Comparison of ENCODE assay signal across 18 cellular contexts in genomic region chr16:87331241-87331801, GRCh38. TPM values are rescaled to one million over a fixed set of nuclear protein-coding genes. Genes with fewer than 3 reads are reported as not detected.
DNase-seq lines count a peak whose midpoint lies in the region; ATAC-seq and TF ChIP-seq lines count a peak whose summit lies in the region.
"Had no signal": no experiment of that assay in that cellular context is flagged by ENCODE, and none has a peak within 500 bp of the region (broad histone marks: within the 10 kb centered on the region; RNA-seq: fewer than 3 reads in every experiment).

No MANE protein-coding gene starts in this region.

- H3K4me3 Mint-ChIP-seq in endodermal cell, result no peak overlapping the region
- H3K4me3 Mint-ChIP-seq: CD4-positive, alpha-beta memory T cell had no signal

- no peak overlapping the region for H3K27ac ChIP-seq in right atrium auricular region
- no peak overlapping the region for H3K27ac ChIP-seq in endodermal cell (ENCODE audit: low read depth, low read length)
- H3K27ac ChIP-seq in neuronal stem cell (replicated peaks; ENCODE audit: low read length), result no peak overlapping the region
- H3K27ac ChIP-seq in breast epithelium, result no peak overlapping the region
- H3K27ac ChIP-seq: BLaER1 had no signal

- no peak overlapping the region for H4K8ac ChIP-seq in neuronal stem cell (ENCODE audit: low read depth, low read length)

- H3K18ac ChIP-seq in neuronal stem cell (ENCODE audit: low read length), result peak overlapping the region; percentile 13

- no peak for ATAC-seq in left ventricle myocardium superior

- intact Hi-C loops in left ventricle myocardium superior (cut with micrococcal nuclease), result no loop called here
- intact Hi-C loops in breast epithelium (cut with DNase I; ENCODE audit: low total_unique reads), result no loop called here

- H3K4me2 ChIP-seq in neuronal stem cell (ENCODE audit: insufficient read depth, low read length, poor library complexity, severe bottlenecking), result no peak overlapping the region
- H3K4me2 ChIP-seq: BLaER1 had no signal

- H3K9me3 Mint-ChIP-seq in endodermal cell, result no peaks in the 10 kb centered on the region
- H3K9me3 Mint-ChIP-seq: CD4-positive, alpha-beta memory T cell had no signal

- no peak overlapping the region for H3K23ac ChIP-seq in neuronal stem cell (ENCODE audit: low read depth, low read length, poor library complexity)

- no peak overlapping the region for H3K9ac ChIP-seq in endodermal cell (ENCODE audit: extremely low read depth, low read length, poor library complexity, severe bottlenecking)
- H3K9ac ChIP-seq in neuronal stem cell (ENCODE audit: low read depth, low read length, poor library complexity), result no peak overlapping the region
- H3K9ac ChIP-seq: BLaER1 had no signal

- H3K9me3 ChIP-seq in right atrium auricular region, result no peaks in the 10 kb centered on the region
- no peaks in the 10 kb centered on the region for H3K9me3 ChIP-seq in endodermal cell (ENCODE audit: control insufficient read depth, low read length)
- H3K9me3 ChIP-seq in neuronal stem cell (replicated peaks in 1 of 2; ENCODE audit: control insufficient read depth in 2 of 2, insufficient read depth in 1 of 2, low read depth in 1 of 2, low read length in 2 of 2), result no peaks in the 10 kb centered on the region
- H3K9me3 ChIP-seq in breast epithelium, result no peaks in the 10 kb centered on the region
- H3K9me3 ChIP-seq: BLaER1 had no signal

- WGBS in endodermal cell (ENCODE audit: insufficient coverage in 1 of 2, insufficient read length in 1 of 2), 2 experiments, result 96 to 97% methylated on average over 31 of the region's 31 CpGs
- whole genome bisulfite sequencing in neuronal stem cell (ENCODE audit: extremely low coverage in 2 of 2, insufficient read length in 2 of 2, insufficient replicate concordance in 1 of 2), 2 donors, result no CpG with 5 or more reads among the region's 31 CpGs

- no peak overlapping the region for H2AK5ac ChIP-seq in neuronal stem cell (ENCODE audit: low read depth, low read length)

- TF ChIP-seq CTCF in right atrium auricular region (IDR thresholded peaks at IDR 0.05) (no peak), endodermal cell (conservative IDR thresholded peaks at IDR 0.05) (no peak), breast epithelium (IDR thresholded peaks at IDR 0.05) (no peak)

- peak overlapping the region; percentile 13 for H2BK5ac ChIP-seq in neuronal stem cell (ENCODE audit: low read length)

- peaks cover 3% of the 10 kb centered on the region for H3K79me1 ChIP-seq in neuronal stem cell (ENCODE audit: low read depth, low read length)

- no peak overlapping the region for H3K4ac ChIP-seq in neuronal stem cell (ENCODE audit: low read length)

- no peak for TF ChIP-seq POLR2A in breast epithelium (IDR thresholded peaks at IDR 0.05)

- no peak overlapping the region for H2BK15ac ChIP-seq in neuronal stem cell (ENCODE audit: low read length)

- peak overlapping the region; percentile 35 for H3K27ac Mint-ChIP-seq in endodermal cell

- peaks cover 0 to 22% of the 10 kb centered on the region in 2 donors for H3K4me1 ChIP-seq in right atrium auricular region
- H3K4me1 ChIP-seq in endodermal cell (ENCODE audit: control insufficient read depth, insufficient read depth, low read length), result no peaks in the 10 kb centered on the region
- H3K4me1 ChIP-seq in neuronal stem cell (ENCODE audit: control insufficient read depth in 2 of 2, insufficient read depth in 1 of 2, low read depth in 1 of 2, low read length in 2 of 2), result no peaks in the 10 kb centered on the region
- no peaks in the 10 kb centered on the region for H3K4me1 ChIP-seq in breast epithelium

- peak overlapping the region; percentile 8 for H4K91ac ChIP-seq in neuronal stem cell (ENCODE audit: low read depth, low read length, poor library complexity)

- peaks cover 30% of the 10 kb centered on the region for H3K36me3 Mint-ChIP-seq in endodermal cell (ENCODE audit: low read depth)

- H3K36me3 ChIP-seq in right atrium auricular region, result peaks cover 67% of the 10 kb centered on the region
- peaks cover 14% of the 10 kb centered on the region for H3K36me3 ChIP-seq in endodermal cell (ENCODE audit: control insufficient read depth, insufficient read depth, low read length)
- H3K36me3 ChIP-seq in neuronal stem cell (replicated peaks in 1 of 2; ENCODE audit: control insufficient read depth in 2 of 2, insufficient read depth in 2 of 2, low read length in 2 of 2), result peaks cover 28 to 61% of the 10 kb centered on the region in 2 donors
- peaks cover 12% of the 10 kb centered on the region for H3K36me3 ChIP-seq in breast epithelium

- H2BK120ac ChIP-seq in neuronal stem cell (ENCODE audit: low read depth, low read length), result no peak overlapping the region

- H2BK12ac ChIP-seq in neuronal stem cell (ENCODE audit: low read length), result no peak overlapping the region

- peak; percentile 26 for DNase-seq in left ventricle myocardium superior
- no peak for DNase-seq in right atrium auricular region (ENCODE audit: low spot score)
- no peak for DNase-seq in endodermal cell
- DNase-seq in neuronal stem cell (ENCODE audit: low spot score), result no peak
- no peak for DNase-seq in mucosa of gallbladder (ENCODE audit: low spot score)
- no peak for DNase-seq in breast epithelium (ENCODE audit: low spot score in 2 of 2)
- DNase-seq in activated naive CD4-positive, alpha-beta T cell treated with Interleukin-2 at 50 U/mL for 16 hours, result no peak
- DNase-seq: Calu3; CD4-positive, alpha-beta memory T cell; EL; KBM-7; NCI-H1105 treated with DMSO at 0.1 percent for 48 hours; NCI-H1694; NCI-H2081 treated with DMSO at 0.1 percent for 48 hours; NCI-H510A; NCI-H774; SHP77 treated with DMSO at 0.1 percent for 48 hours had no signal

- no peak overlapping the region for H3K14ac ChIP-seq in neuronal stem cell (ENCODE audit: low read length)

- no peak overlapping the region for H2AFZ ChIP-seq in neuronal stem cell (ENCODE audit: low read length)

- H3K27me3 ChIP-seq in right atrium auricular region (no peaks in the 10 kb centered on the region), endodermal cell (ENCODE audit: control insufficient read depth, insufficient read depth, low read length, poor library complexity, severe bottlenecking) (no peaks in the 10 kb centered on the region), neuronal stem cell (ENCODE audit: control insufficient read depth in 3 of 3, insufficient read depth in 3 of 3, low read depth in 1 of 3, low read length in 3 of 3) (no peaks in the 10 kb centered on the region), breast epithelium (no peaks in the 10 kb centered on the region)
- H3K27me3 ChIP-seq: BLaER1 had no signal

- H3K4me1 Mint-ChIP-seq in endodermal cell, result no peaks in the 10 kb centered on the region

- no peaks in the 10 kb centered on the region for H3K27me3 Mint-ChIP-seq in endodermal cell (ENCODE audit: insufficient read depth)
- H3K27me3 Mint-ChIP-seq: CD4-positive, alpha-beta memory T cell had no signal

- no peak overlapping the region for H3K4me3 ChIP-seq in right atrium auricular region
- H3K4me3 ChIP-seq in endodermal cell (ENCODE audit: low read length), result no peak overlapping the region
- no peak overlapping the region for H3K4me3 ChIP-seq in neuronal stem cell (ENCODE audit: low read length in 2 of 2)
- H3K4me3 ChIP-seq in breast epithelium, result no peak overlapping the region
- H3K4me3 ChIP-seq: BLaER1 had no signal

RNA-seq across cellular contexts. Expression of gene C16orf95, which starts 14.1 kb away (rescaled TPM):
- total RNA-seq in left ventricle myocardium superior, result 2.6 TPM
- 1 to 10 TPM in 1 of 2 donors, under 1 TPM in 1; 0.59 to 2.4 TPM for total RNA-seq in right atrium auricular region
- total RNA-seq in endodermal cell, result 1 to 10 TPM; 6.4 to 7.8 TPM
- polyA plus RNA-seq in endodermal cell (2013, experiment 1 of 2), result 5.7 TPM
- 6.0 TPM for polyA plus RNA-seq in endodermal cell (2013, experiment 2 of 2)
- polyA plus RNA-seq in neuronal stem cell (2013, experiment 1 of 2), result 4.5 TPM
- polyA plus RNA-seq in neuronal stem cell (2013, experiment 2 of 2), result 4.9 TPM
- total RNA-seq in mucosa of gallbladder, result 2.2 TPM
- total RNA-seq in breast epithelium, result 1 to 10 TPM in 2 of 3 donors, not detected in 1; 2.0 to 3.8 TPM

RNA-seq across cellular contexts. Expression of gene FBXO31, which starts 52.3 kb away (rescaled TPM):
- total RNA-seq in left ventricle myocardium superior (71.7 TPM), right atrium auricular region (10 to 100 TPM; 39.3 to 53.1 TPM), endodermal cell (10 to 100 TPM; 18.6 to 22.1 TPM), mucosa of gallbladder (36.7 TPM), breast epithelium (10 to 100 TPM; 43.0 to 74.7 (median 67.4) TPM)
- polyA plus RNA-seq in endodermal cell (2013, experiment 1 of 2), result 13.4 TPM
- 9.5 TPM for polyA plus RNA-seq in endodermal cell (2013, experiment 2 of 2)
- polyA plus RNA-seq in neuronal stem cell (2013, experiment 1 of 2), result 9.0 TPM
- 8.4 TPM for polyA plus RNA-seq in neuronal stem cell (2013, experiment 2 of 2)
